26 cellular contexts compared by ENCODE assay signal in the genomic region with DNA sequence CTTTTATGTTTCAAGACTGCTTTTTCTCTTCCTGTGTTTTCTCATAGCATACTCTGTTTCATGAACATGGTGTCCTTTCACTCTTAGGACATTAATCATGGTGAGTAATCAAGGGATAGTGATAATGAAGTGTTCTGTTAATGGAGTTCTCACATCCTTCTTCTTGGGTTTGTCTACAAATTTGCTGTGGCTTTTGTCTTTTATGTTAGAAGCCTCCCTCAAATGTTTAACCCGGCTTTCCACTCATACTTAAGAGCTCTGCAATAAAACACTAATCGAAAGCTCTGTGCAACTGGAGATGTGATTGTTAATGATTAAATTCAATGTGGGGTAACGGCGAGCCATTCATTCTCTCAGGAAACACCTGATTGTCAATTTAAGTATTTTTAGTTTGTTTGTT.
"Had no signal": no experiment of that assay in that cellular context is flagged by ENCODE, and none has a peak within 500 bp of the region (broad histone marks: within the 10 kb centered on the region; RNA-seq: fewer than 3 reads in every experiment).

No MANE protein-coding gene starts in this region.

- DNase-seq: effector memory CD4-positive, alpha-beta T cell; esophagus squamous epithelium; foreskin fibroblast; glutamatergic neuron; islet precursor cell; left colon; mesendoderm; naive B cell; nephron progenitor cell; retina; spleen; stimulated activated CD4-positive, alpha-beta T cell treated with anti-CD3 and anti-CD28 coated beads, Interleukin-15, amount 100 ng/mL, for 24 hours; stimulated activated CD4-positive, alpha-beta T cell treated with anti-CD3 and anti-CD28 coated beads, Interleukin-2, amount 100 ng/mL, for 24 hours; stimulated activated CD4-positive, alpha-beta T cell treated with anti-CD3 and anti-CD28 coated beads, Interleukin-4, amount 100 ng/mL, for 4 hours; stimulated activated naive B cell treated with anti-CD40 and anti-IgM and Interleukin-4, amounts not matched to agents 10 μg/mL and 1 μg/mL and 100 μg/mL, for 72 hours; stimulated activated naive CD8-positive, alpha-beta T cell treated with anti-CD3 and anti-CD28 coated beads, Interleukin-15, amount 100 ng/mL, for 72 hours; testis; upper lobe of right lung had no signal

- H3K9ac ChIP-seq: parathyroid adenoma had no signal

- H3K36me3 ChIP-seq: esophagus squamous epithelium, gastroesophageal sphincter, prostate gland, spleen, tibial nerve, upper lobe of right lung, vagina had no signal

- H3K4me1 ChIP-seq: esophagus squamous epithelium, gastroesophageal sphincter, parathyroid adenoma, prostate gland, spleen, testis, tibial nerve, upper lobe of right lung, vagina had no signal

- FAIRE-seq: endometrium had no signal

- ATAC-seq: gastroesophageal sphincter; left colon; sciatic nerve; stimulated activated naive B cell treated with anti-CD40 and anti-IgM and Interleukin-4, amounts not matched to agents 10 μg/mL and 1 μg/mL and 100 μg/mL, for 72 hours; stimulated activated naive CD8-positive, alpha-beta T cell treated with anti-CD3 and anti-CD28 coated beads, Interleukin-15, amount 100 ng/mL, for 72 hours; upper lobe of right lung had no signal

- H3K9me3 ChIP-seq: esophagus squamous epithelium, gastroesophageal sphincter, prostate gland, spleen, testis, tibial nerve, upper lobe of right lung, vagina had no signal

- H3K4me3 ChIP-seq: esophagus squamous epithelium, gastroesophageal sphincter, prostate gland, spleen, testis, tibial nerve, upper lobe of right lung, vagina had no signal

- H3K27ac ChIP-seq: epithelial cell of prostate, esophagus squamous epithelium, gastroesophageal sphincter, parathyroid adenoma, prostate gland, spleen, testis, tibial nerve, upper lobe of right lung, vagina had no signal
